In genomic region chr11:61160487-61161189, GRCh38 we compare ENCODE assay signal across 8 cellular contexts. TPM values are rescaled to one million over a fixed set of nuclear protein-coding genes. Genes with fewer than 3 reads are reported as not detected.
DNase-seq lines count a peak whose midpoint lies in the region; ATAC-seq, FAIRE-seq and TF ChIP-seq lines count a peak whose summit lies in the region.

No MANE protein-coding gene starts in this region.

- FAIRE-seq in GM12891 (lab: Jason Lieb, UNC), result peak; percentile 13

- intact Hi-C loops in dorsolateral prefrontal cortex (cut with DNase I), result loop anchor here (5.0 to 10.0 kb wide), 3 partner anchors 204 to 248 kb away; partner anchors contain the start of genes CYB561A3 (in 1 of the 2), TMEM109 (in 1 of the 2), TMEM132A (in 1 of the 2) and TMEM138 (in 1 of the 2)

- H3K9me3 Mint-ChIP-seq in natural killer cell treated with Interleukin-12 subunit alpha and Interleukin-12 subunit beta and Interleukin-15 and Interleukin-18, amount 100 ng/mL, for 72 hours, result no peaks in the 10 kb centered on the region

- H3K27ac ChIP-seq in dorsolateral prefrontal cortex, result peak overlapping the region; percentile 74 to 99 (median 96)

- H3K4me1 Mint-ChIP-seq in natural killer cell treated with Interleukin-12 subunit alpha and Interleukin-12 subunit beta and Interleukin-15 and Interleukin-18, amount 100 ng/mL, for 72 hours (ENCODE audit: low read depth in 2 of 2), result peaks cover 48 to 49% of the 10 kb centered on the region in 2 donors

- no peaks in the 10 kb centered on the region for H3K27me3 Mint-ChIP-seq in natural killer cell treated with Interleukin-12 subunit alpha and Interleukin-12 subunit beta and Interleukin-15 and Interleukin-18, amount 100 ng/mL, for 72 hours

- TF ChIP-seq CTCF in dorsolateral prefrontal cortex (IDR thresholded peaks at IDR 0.05 in 54 of 56, conservative IDR thresholded peaks at IDR 0.05 in 2 of 56; ENCODE audit: low read depth in 1 of 56, partially characterized antibody in 56 of 56), result no peak

- no peak for DNase-seq in GM12891 (ENCODE audit: insufficient read length, low spot score)
- peak; percentile 58 for DNase-seq in NCI-H69 (lab: John Stamatoyannopoulos, UW)
- DNase-seq in dorsolateral prefrontal cortex, result peak in 2 of 10 donors; percentile 30 to 31
- DNase-seq in natural killer cell treated with Interleukin-12 subunit alpha and Interleukin-12 subunit beta and Interleukin-15 and Interleukin-18, amount 100 ng/mL, for 72 hours (ENCODE audit: low spot score), result no peak
- DNase-seq in NCI-H526 (lab: John Stamatoyannopoulos, UW), result no peak
- DNase-seq in activated CD4-positive, alpha-beta T cell treated with anti-CD3 and anti-CD28 coated beads, Interleukin-2, amount 50 U/mL, for 48 hours, result no peak
- no peak for DNase-seq in AG20443 (ENCODE audit: low spot score)

- peak overlapping the region; percentile 63 to 98 (median 83) for H3K4me3 ChIP-seq in dorsolateral prefrontal cortex

- no peaks in the 10 kb centered on the region for H3K36me3 Mint-ChIP-seq in natural killer cell treated with Interleukin-12 subunit alpha and Interleukin-12 subunit beta and Interleukin-15 and Interleukin-18, amount 100 ng/mL, for 72 hours

- ATAC-seq in natural killer cell treated with Interleukin-12 subunit alpha and Interleukin-12 subunit beta and Interleukin-15 and Interleukin-18, amount 100 ng/mL, for 72 hours, result no peak
- ATAC-seq in HG02885 (IDR thresholded peaks at IDR 0.05; ENCODE audit: poor library complexity, unreplicated experiment), result no peak

- H3K4me3 Mint-ChIP-seq in natural killer cell treated with Interleukin-12 subunit alpha and Interleukin-12 subunit beta and Interleukin-15 and Interleukin-18, amount 100 ng/mL, for 72 hours, result peak overlapping the region; percentile 91

- H3K27me3 ChIP-seq in dorsolateral prefrontal cortex, result no peaks in the 10 kb centered on the region

- H3K27ac Mint-ChIP-seq in natural killer cell treated with Interleukin-12 subunit alpha and Interleukin-12 subunit beta and Interleukin-15 and Interleukin-18, amount 100 ng/mL, for 72 hours, result peak overlapping the region; percentile 38 to 87

- TF ChIP-seq POLR2A in GM12891 (IDR thresholded peaks at IDR 0.05; ENCODE audit: low read depth, low read length), result peak; percentile 46; the same call in 1 of the 2 replicates

TF ChIP-seq in GM12891, 5 proteins besides CTCF, POLR2A, EP300 and RAD21:
- TF ChIP-seq TAF1 (IDR thresholded peaks at IDR 0.05; ENCODE audit: low read depth, low read length), result no peak
- TF ChIP-seq SPI1 (IDR thresholded peaks at IDR 0.05; ENCODE audit: low read depth, low read length), result peak; percentile 50; the same call in 1 of the 2 replicates

RNA-seq across cellular contexts. Expression of gene VPS37C, which starts 0.6 kb away (rescaled TPM):
- 6.5 TPM for polyA plus RNA-seq in GM12891 (2012; ENCODE audit: low read depth, missing spikeins)
- total RNA-seq in dorsolateral prefrontal cortex, result 10 to 100 TPM; 15.7 to 30.0 (median 20.6) TPM
- total RNA-seq in natural killer cell treated with Interleukin-12 subunit alpha and Interleukin-12 subunit beta and Interleukin-15 and Interleukin-18, amount 100 ng/mL, for 72 hours, result 10 to 100 TPM in 1 of 2 donors, 1 to 10 TPM in 1; 9.7 to 13.3 TPM

RNA-seq across cellular contexts. Expression of gene PGA3, which starts 42.7 kb away (rescaled TPM):
- polyA plus RNA-seq in GM12891 (2012; ENCODE audit: low read depth, missing spikeins), result not detected
- 1 to 10 TPM in 13 of 120 experiments, under 1 TPM in 17, not detected in 90; 0.37 to 3.1 (median 0.84) TPM for total RNA-seq in dorsolateral prefrontal cortex
- not detected for total RNA-seq in natural killer cell treated with Interleukin-12 subunit alpha and Interleukin-12 subunit beta and Interleukin-15 and Interleukin-18, amount 100 ng/mL, for 72 hours

RNA-seq across cellular contexts. Expression of gene CD5, which starts 58.3 kb away (rescaled TPM):
- polyA plus RNA-seq in GM12891 (2012; ENCODE audit: low read depth, missing spikeins), result 0.21 TPM
- total RNA-seq in dorsolateral prefrontal cortex, result 1 to 10 TPM in 2 of 120 experiments, under 1 TPM in 99, not detected in 19; 0.14 to 2.2 (median 0.30) TPM
- total RNA-seq in natural killer cell treated with Interleukin-12 subunit alpha and Interleukin-12 subunit beta and Interleukin-15 and Interleukin-18, amount 100 ng/mL, for 72 hours, result 10 to 100 TPM in 1 of 2 donors, 1 to 10 TPM in 1; 2.7 to 16.5 TPM
